ENCODE assay signal across 14 cellular contexts in genomic region chr11:26730711-26731460, GRCh38. TPM values are rescaled to one million over a fixed set of nuclear protein-coding genes. Genes with fewer than 3 reads are reported as not detected.
DNase-seq lines count a peak whose midpoint lies in the region; ATAC-seq, FAIRE-seq and TF ChIP-seq lines count a peak whose summit lies in the region.
"Had no signal": no experiment of that assay in that cellular context is flagged by ENCODE, and none has a peak within 500 bp of the region (broad histone marks: within the 10 kb centered on the region; RNA-seq: fewer than 3 reads in every experiment).

No MANE protein-coding gene starts in this region.

- H3K27me3 ChIP-seq in HepG2 (ENCODE audit: control insufficient read depth in 1 of 2, insufficient read depth in 2 of 2, low read length in 2 of 2): no peaks in the 10 kb centered on the region
- no peaks in the 10 kb centered on the region for H3K27me3 ChIP-seq in right lobe of liver
- H3K27me3 ChIP-seq: vagina had no signal

- H3K27ac ChIP-seq in HepG2 (ENCODE audit: extremely low read length, insufficient read depth, low read length) (no peak overlapping the region), right lobe of liver (no peak overlapping the region)
- H3K27ac ChIP-seq: vagina had no signal

- H3K4me3 ChIP-seq in HepG2 (replicated peaks in 1 of 3; ENCODE audit: insufficient read depth in 1 of 3, low read depth in 2 of 3, low read length in 3 of 3) (no peak overlapping the region), right lobe of liver (no peak overlapping the region)
- H3K4me3 ChIP-seq: vagina had no signal

- TF ChIP-seq POLR2A in HepG2 (IDR thresholded peaks at IDR 0.05; ENCODE audit: insufficient read depth in 1 of 2, low read depth in 2 of 2, low read length in 2 of 2) (no peak), right lobe of liver (IDR thresholded peaks at IDR 0.05) (no peak)

- no peaks in the 10 kb centered on the region for H3K4me1 ChIP-seq in HepG2 (ENCODE audit: insufficient read depth, low read length)
- no peaks in the 10 kb centered on the region for H3K4me1 ChIP-seq in right lobe of liver
- H3K4me1 ChIP-seq: vagina had no signal

- no peak for TF ChIP-seq RAD21 in HepG2 (CRISPR knock-in tag; IDR thresholded peaks at IDR 0.05)

- no peaks in the 10 kb centered on the region for H3K79me2 ChIP-seq in HepG2 (ENCODE audit: insufficient read depth, low read length)

- intact Hi-C loops in HepG2 (cut with micrococcal nuclease; ENCODE audit: unreplicated experiment) (no loop called here), right lobe of liver (cut with DNase I) (no loop called here), left ventricle myocardium superior (cut with micrococcal nuclease) (no loop called here)

- TF ChIP-seq EP300 in HepG2 (IDR thresholded peaks at IDR 0.05; ENCODE audit: low read depth in 2 of 2, low read length in 2 of 2) (no peak), HepG2 (CRISPR knock-in tag; IDR thresholded peaks at IDR 0.05; ENCODE audit: borderline replicate concordance) (no peak)

- BruUV-seq in HepG2 (replicated peaks; lab: Mats Ljungman, UMichigan): no TSS peak

- H3K9me3 ChIP-seq in HepG2 (ENCODE audit: low read length): no peaks in the 10 kb centered on the region
- H3K9me3 ChIP-seq in right lobe of liver: no peaks in the 10 kb centered on the region
- H3K9me3 ChIP-seq: vagina had no signal

- no peak overlapping the region for H3K4me2 ChIP-seq in HepG2 (ENCODE audit: low read depth, low read length)

- H3K36me3 ChIP-seq in HepG2 (replicated peaks in 1 of 2; ENCODE audit: control insufficient read depth in 1 of 2, insufficient read depth in 2 of 2, low read length in 2 of 2): no peaks in the 10 kb centered on the region
- H3K36me3 ChIP-seq in right lobe of liver: no peaks in the 10 kb centered on the region
- H3K36me3 ChIP-seq: vagina had no signal

- H3K9ac ChIP-seq in HepG2 (ENCODE audit: insufficient read depth, low read depth, low read length): no peak overlapping the region

- CTCF ChIA-PET in HepG2 (lab: Yijun Ruan, JAX; ENCODE audit: low intra/inter-chr PET ratio, low total read pairs): no interaction called here

- FAIRE-seq in HepG2 (lab: Jason Lieb, UNC): no peak
- FAIRE-seq: endometrium had no signal

- ATAC-seq in HepG2 (no peak), right lobe of liver (no peak), left ventricle myocardium superior (peak; percentile 90), HG02884 (IDR thresholded peaks at IDR 0.05; ENCODE audit: unreplicated experiment) (no peak), GM18498 (IDR thresholded peaks at IDR 0.05; ENCODE audit: unreplicated experiment) (no peak), GM18873 (IDR thresholded peaks at IDR 0.05; ENCODE audit: low FRiP score, unreplicated experiment) (no peak)
- ATAC-seq: stimulated activated memory B cell treated with anti-CD40 and anti-IgM and Interleukin-4, amounts not matched to agents 10 μg/mL and 1 μg/mL and 100 μg/mL, for 72 hours had no signal

- POLR2A ChIA-PET in HepG2 (lab: Yijun Ruan, JAX): no interaction called here

- TF ChIP-seq CTCF in HepG2 (CRISPR knock-in tag; IDR thresholded peaks at IDR 0.05): no peak
- TF ChIP-seq CTCF in right lobe of liver (IDR thresholded peaks at IDR 0.05): no peak

- no peaks in the 10 kb centered on the region for H4K20me1 ChIP-seq in HepG2 (ENCODE audit: insufficient read depth, low read length)

- under 1% methylated on average over 5 of the region's 5 CpGs for WGBS in HepG2 (ENCODE audit: low lambda C conversion rate)
- 52% methylated on average over 5 of the region's 5 CpGs for WGBS in right lobe of liver (ENCODE audit: insufficient coverage, low coverage, low lambda C conversion rate, missing lambda C conversion rate)

- H2AFZ ChIP-seq in HepG2 (ENCODE audit: low read length): no peak overlapping the region

- in situ Hi-C loops in HepG2 (cut with HindIII; ENCODE audit: extremely low pct_ligation_motif_present, low pct_unique_long_range_greater_than_20kb): no loop called here

- DNase-seq in HepG2 (ENCODE audit: low spot score) (no peak), right lobe of liver (no peak), SW480 (ENCODE audit: low spot score) (peak; percentile 18), left ventricle myocardium superior (no peak)
- DNase-seq in activated CD8-positive, alpha-beta memory T cell treated with anti-CD3 and anti-CD28 coated beads for 24 hours: no peak
- DNase-seq: activated CD4-positive, alpha-beta T cell treated with anti-CD3 and anti-CD28 coated beads, Interleukin-2, amount 10 ng/mL, durations not matched to agents 7 days and 5 days; DMS153; stimulated activated CD4-positive, alpha-beta T cell treated with anti-CD3 and anti-CD28 coated beads, Interleukin-2, amount 100 ng/mL, for 48 hours had no signal

TF ChIP-seq in HepG2, 621 proteins besides CTCF, POLR2A, EP300 and RAD21:
- TF ChIP-seq ATF7 (IDR thresholded peaks at IDR 0.05): peak; percentile 56; the same call in 1 of the 2 replicates
- no peak for TF ChIP-seq ATF7 (CRISPR knock-in tag; IDR thresholded peaks at IDR 0.05)
- TF ChIP-seq DBP (CRISPR knock-in tag; IDR thresholded peaks at IDR 0.05; ENCODE audit: not compliant biosample characterization): no peak
TF ChIP-seq in HepG2: peak in this region for 1.

RNA-seq across cellular contexts. Expression of gene SLC5A12, which starts 9.0 kb away (rescaled TPM):
- total RNA-seq in HepG2 (2016; rRNA removed; fragmentation: Illumina TruSeq; extraction: Trizol) (not detected in 2 replicates), right lobe of liver (1 to 10 TPM in 1 of 6 experiments, under 1 TPM in 3, not detected in 2; 0.20 to 1.2 (median 0.27) TPM), left ventricle myocardium superior (not detected)
- not detected in 2 replicates for total RNA-seq in HepG2 (2016; cell fraction: cytosol; rRNA removed; fragmentation: Illumina TruSeq; extraction: Trizol; ENCODE audit: low read depth)
- total RNA-seq in HepG2 (2016; cell fraction: insoluble cytoplasmic fraction; rRNA removed; fragmentation: Illumina TruSeq; extraction: Trizol): not detected in 2 replicates
- not detected in 2 replicates for total RNA-seq in HepG2 (2016; cell fraction: membrane; rRNA removed; fragmentation: Illumina TruSeq; extraction: Trizol)
- total RNA-seq in HepG2 (2016; cell fraction: nucleus; rRNA removed; fragmentation: Illumina TruSeq; extraction: Trizol): not detected in 2 replicates
- polyA plus RNA-seq in HepG2 (2011; rRNA removed): not detected in 2 replicates
- not detected in 2 replicates for polyA plus RNA-seq in HepG2 (2011; cell fraction: cytosol; rRNA removed)
- polyA plus RNA-seq in HepG2 (2011; cell fraction: nucleus; rRNA removed): not detected in 2 replicates
- not detected in 2 replicates for polyA plus RNA-seq in HepG2 (2012)
- polyA plus RNA-seq in HepG2 (2016; cell fraction: cytosol; fragmentation: Illumina TruSeq; extraction: Trizol; ENCODE audit: low read depth): not detected in 2 replicates
- not detected in 2 replicates for polyA plus RNA-seq in HepG2 (2016; cell fraction: insoluble cytoplasmic fraction; fragmentation: Illumina TruSeq; extraction: Trizol; ENCODE audit: low read depth)
- polyA plus RNA-seq in HepG2 (2016; cell fraction: membrane; fragmentation: Illumina TruSeq; extraction: Trizol; ENCODE audit: low read depth): not detected in 2 replicates
- polyA plus RNA-seq in HepG2 (2016; cell fraction: nucleus; fragmentation: Illumina TruSeq; extraction: Trizol; ENCODE audit: insufficient read depth, low read depth): not detected in 2 replicates
- 0.26 TPM in 1 of 2 replicates, not detected in the other for polyA minus RNA-seq in HepG2 (2011; rRNA and poly(A)+ RNA removed; ENCODE audit: low replicate concordance)
- polyA minus RNA-seq in HepG2 (2011; cell fraction: cytosol; rRNA and poly(A)+ RNA removed): not detected in 2 replicates
- not detected in 2 replicates for polyA minus RNA-seq in HepG2 (2011; cell fraction: nucleus; rRNA and poly(A)+ RNA removed)
- total RNA-seq: activated CD4-positive, alpha-beta T cell treated with anti-CD3 and anti-CD28 coated beads, Interleukin-2, amount 10 ng/mL, durations not matched to agents 7 days and 5 days; vagina had no signal
